In the genomic region with DNA sequence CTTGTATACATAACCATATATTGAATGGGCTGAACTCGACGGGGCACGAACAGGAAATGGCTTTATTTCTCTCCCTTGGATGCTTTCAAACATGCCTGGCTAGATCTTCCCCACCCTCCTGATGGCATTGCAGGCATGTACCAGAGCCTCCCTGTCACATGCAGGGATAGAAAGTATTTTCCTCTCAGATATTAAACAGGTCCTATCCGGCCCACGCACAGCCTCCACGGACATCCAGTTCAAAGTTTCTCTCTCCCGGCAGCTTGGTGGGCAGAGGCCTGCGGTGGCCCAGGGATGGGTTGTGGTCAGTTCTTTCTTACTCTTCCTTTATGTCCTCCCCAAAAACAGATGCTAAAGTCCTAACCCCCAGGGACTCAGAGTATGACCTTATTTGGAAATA, we compare ENCODE assay signal across 28 cellular contexts.
DNase-seq lines count a peak whose midpoint lies in the region; ATAC-seq and TF ChIP-seq lines count a peak whose summit lies in the region.
"Had no signal": no experiment of that assay in that cellular context is flagged by ENCODE, and none has a peak within 500 bp of the region (broad histone marks: within the 10 kb centered on the region; RNA-seq: fewer than 3 reads in every experiment).

No MANE protein-coding gene starts in this region.

- 72% methylated on average over 3 of the region's 8 CpGs; no CpG with 5 or more reads in 1 of the 2 experiments for WGBS in IMR-90 (ENCODE audit: extremely low coverage in 2 of 2, insufficient read length in 1 of 2), 2 experiments

- H2BK5ac ChIP-seq in IMR-90 (ENCODE audit: low read depth, low read length, poor library complexity, severe bottlenecking) = no peak overlapping the region

- dilution Hi-C loops in IMR-90 (cut with HindIII; ENCODE audit: low sequenced_read_pairs, unreplicated experiment) = no loop called here

- in situ Hi-C loops in IMR-90 (cut with MboI; ENCODE audit: low sequenced_read_pairs) = no loop called here

- CTCF ChIA-PET in IMR-90 (lab: Yijun Ruan, JAX) = no interaction called here

- POLR2A ChIA-PET in IMR-90 (lab: Charles Lee; ENCODE audit: unreplicated experiment) = no interaction called here

- no peak overlapping the region for H2AFZ ChIP-seq in IMR-90 (replicated peaks; ENCODE audit: low read length, poor library complexity)

- no peak overlapping the region for H2BK120ac ChIP-seq in IMR-90 (ENCODE audit: low read depth, low read length)

- H3K9me3 Mint-ChIP-seq in mesothelial cell of epicardium = no peaks in the 10 kb centered on the region
- no peaks in the 10 kb centered on the region for H3K9me3 Mint-ChIP-seq in stimulated activated naive B cell treated with anti-CD40 and anti-IgM and Interleukin-4, amounts not matched to agents 10 μg/mL and 1 μg/mL and 100 μg/mL, for 72 hours
- H3K9me3 Mint-ChIP-seq in chondrocyte (ENCODE audit: low read depth) = no peaks in the 10 kb centered on the region
- H3K9me3 Mint-ChIP-seq: activated T-helper 17 cell treated with anti-CD3 and anti-CD28 coated beads, Interleukin-2, amount 50 U/mL, for 72 hours; CD4-positive, alpha-beta T cell; naive thymus-derived CD8-positive, alpha-beta T cell; stimulated activated memory B cell treated with anti-CD40 and anti-IgM and Interleukin-4, amounts not matched to agents 10 μg/mL and 1 μg/mL and 100 μg/mL, for 72 hours had no signal

- H3K4me1 Mint-ChIP-seq in mesothelial cell of epicardium = peaks cover 52% of the 10 kb centered on the region
- no peaks in the 10 kb centered on the region for H3K4me1 Mint-ChIP-seq in stimulated activated naive B cell treated with anti-CD40 and anti-IgM and Interleukin-4, amounts not matched to agents 10 μg/mL and 1 μg/mL and 100 μg/mL, for 72 hours
- H3K4me1 Mint-ChIP-seq in chondrocyte (ENCODE audit: low read depth) = peaks cover 14% of the 10 kb centered on the region
- H3K4me1 Mint-ChIP-seq: activated T-helper 17 cell treated with anti-CD3 and anti-CD28 coated beads, Interleukin-2, amount 50 U/mL, for 72 hours; naive thymus-derived CD8-positive, alpha-beta T cell; stimulated activated memory B cell treated with anti-CD40 and anti-IgM and Interleukin-4, amounts not matched to agents 10 μg/mL and 1 μg/mL and 100 μg/mL, for 72 hours had no signal

- H3K56ac ChIP-seq in IMR-90 (ENCODE audit: extremely low read depth, insufficient read depth, low read length) = no peak overlapping the region

- no peak for TF ChIP-seq RAD21 in IMR-90 (IDR thresholded peaks at IDR 0.05; ENCODE audit: low read length)

- no peaks in the 10 kb centered on the region for H3K36me3 ChIP-seq in IMR-90 (ENCODE audit: control insufficient read depth, insufficient read depth, low read length)
- H3K36me3 ChIP-seq: heart right ventricle, lower lobe of right lung, upper lobe of left lung had no signal

- H2AK9ac ChIP-seq in IMR-90 (replicated peaks; ENCODE audit: low read depth, low read length, poor library complexity) = no peak overlapping the region

- H3K18ac ChIP-seq in IMR-90 (ENCODE audit: low read depth, low read length) = no peak overlapping the region

- H2AK5ac ChIP-seq in IMR-90 (ENCODE audit: low read depth, low read length) = peak overlapping the region; percentile 56; the same call in 1 of the 2 replicates

- DNase-seq in NCI-H2107 treated with DMSO at 0.1 percent for 48 hours (lab: John Stamatoyannopoulos, UW; ENCODE audit: unreplicated experiment) (peak; percentile 17), NCI-H2107 (lab: John Stamatoyannopoulos, UW) (no peak), IMR-90 (no peak), mesothelial cell of epicardium (ENCODE audit: low spot score in 2 of 2, unreplicated experiment in 2 of 2) (no peak), chondrocyte (ENCODE audit: low spot score) (no peak), islet precursor cell (no peak)
- DNase-seq in stimulated activated naive B cell treated with anti-CD40 and anti-IgM and Interleukin-4, amounts not matched to agents 10 μg/mL and 1 μg/mL and 100 μg/mL, for 72 hours = no peak
- no peak for DNase-seq in activated effector memory CD4-positive, alpha-beta T cell treated with Interleukin-2 at 50 U/mL for 16 hours
- DNase-seq: activated CD4-positive, alpha-beta T cell treated with anti-CD3 and anti-CD28 coated beads for 4 hours; activated CD8-positive, alpha-beta T cell treated with anti-CD3 and anti-CD28 coated beads, Interleukin-2, amount 10 ng/mL, durations not matched to agents 7 days and 5 days; activated naive CD4-positive, alpha-beta T cell treated with anti-CD3 and anti-CD28 coated beads, Interleukin-2, amount 50 U/mL, for 16 hours; body of pancreas; CD4-positive, alpha-beta T cell; cerebellar nuclear complex; DND-41; dorsolateral prefrontal cortex; heart right ventricle; Karpas-422; lower lobe of right lung; naive thymus-derived CD8-positive, alpha-beta T cell; NCI-H524 treated with DMSO at 0.1 percent for 48 hours; SIG-M5; substantia nigra; upper lobe of left lung had no signal

- no peak overlapping the region for H2BK15ac ChIP-seq in IMR-90 (ENCODE audit: low read depth, low read length)

- no peak overlapping the region for H3K9ac ChIP-seq in IMR-90 (ENCODE audit: low read depth, low read length)

- no peak overlapping the region for H3K4me3 ChIP-seq in IMR-90 (ENCODE audit: insufficient read depth, low read depth, low read length)
- H3K4me3 ChIP-seq: body of pancreas, dorsolateral prefrontal cortex, heart right ventricle, lower lobe of right lung, skin epidermis, upper lobe of left lung had no signal

- no peaks in the 10 kb centered on the region for H4K20me1 ChIP-seq in IMR-90 (ENCODE audit: insufficient read depth, low read length)

- H2BK20ac ChIP-seq in IMR-90 (ENCODE audit: low read depth, low read length) = peak overlapping the region; percentile 22; the same call in 1 of the 2 replicates

- H3K27me3 Mint-ChIP-seq in mesothelial cell of epicardium (ENCODE audit: low read depth) (no peaks in the 10 kb centered on the region), chondrocyte (ENCODE audit: low read depth) (peaks cover 10% of the 10 kb centered on the region)
- peaks cover 0 to 12% of the 10 kb centered on the region in 2 donors for H3K27me3 Mint-ChIP-seq in stimulated activated naive B cell treated with anti-CD40 and anti-IgM and Interleukin-4, amounts not matched to agents 10 μg/mL and 1 μg/mL and 100 μg/mL, for 72 hours
- H3K27me3 Mint-ChIP-seq: activated T-helper 17 cell treated with anti-CD3 and anti-CD28 coated beads, Interleukin-2, amount 50 U/mL, for 72 hours had no signal

- H3K9me3 ChIP-seq in IMR-90 (ENCODE audit: control insufficient read depth, insufficient read depth, low read length) = no peaks in the 10 kb centered on the region
- H3K9me3 ChIP-seq: body of pancreas, heart right ventricle, lower lobe of right lung, upper lobe of left lung had no signal

- H3K14ac ChIP-seq in IMR-90 (replicated peaks; ENCODE audit: low read depth, low read length) = no peak overlapping the region

- H3K23ac ChIP-seq in IMR-90 (ENCODE audit: low read depth, low read length) = no peak overlapping the region

- no peak overlapping the region for H4K91ac ChIP-seq in IMR-90 (ENCODE audit: insufficient read depth, low read depth, low read length)

- H3K27ac Mint-ChIP-seq in mesothelial cell of epicardium (peak overlapping the region; percentile 56), chondrocyte (ENCODE audit: unreplicated experiment) (no peak overlapping the region)
- H3K27ac Mint-ChIP-seq in stimulated activated naive B cell treated with anti-CD40 and anti-IgM and Interleukin-4, amounts not matched to agents 10 μg/mL and 1 μg/mL and 100 μg/mL, for 72 hours = peak overlapping the region; percentile 78
- H3K27ac Mint-ChIP-seq: activated CD8-positive, alpha-beta T cell treated with anti-CD3 and anti-CD28 coated beads, Interleukin-2, amount 10 ng/mL, durations not matched to agents 7 days and 5 days; activated T-helper 17 cell treated with anti-CD3 and anti-CD28 coated beads, Interleukin-2, amount 50 U/mL, for 72 hours; CD4-positive, alpha-beta T cell; naive thymus-derived CD8-positive, alpha-beta T cell; stimulated activated memory B cell treated with anti-CD40 and anti-IgM and Interleukin-4, amounts not matched to agents 10 μg/mL and 1 μg/mL and 100 μg/mL, for 72 hours had no signal

- no peaks in the 10 kb centered on the region for H3K79me1 ChIP-seq in IMR-90 (ENCODE audit: low read depth in 1 of 2, low read length in 2 of 2)

- H3K9me1 ChIP-seq in IMR-90 (ENCODE audit: insufficient read depth, low read length) = peaks cover 15% of the 10 kb centered on the region

- intact Hi-C loops in IMR-90 (cut with micrococcal nuclease) = no loop called here

- no peak overlapping the region for H3K4ac ChIP-seq in IMR-90 (ENCODE audit: low read depth, low read length)

- H4K8ac ChIP-seq in IMR-90 (ENCODE audit: low read depth in 2 of 2, low read length in 2 of 2) = no peak overlapping the region

- no TSS peak for BruUV-seq in IMR-90 (replicated peaks; lab: Mats Ljungman, UMichigan)

- no peak for ATAC-seq in IMR-90 (ENCODE audit: low read depth)
- ATAC-seq in stimulated activated naive B cell treated with anti-CD40 and anti-IgM and Interleukin-4, amounts not matched to agents 10 μg/mL and 1 μg/mL and 100 μg/mL, for 72 hours (replicated peaks) = no peak
- ATAC-seq: activated CD8-positive, alpha-beta T cell treated with anti-CD3 and anti-CD28 coated beads, Interleukin-2, amount 10 ng/mL, durations not matched to agents 7 days and 5 days; activated T-helper 17 cell treated with anti-CD3 and anti-CD28 coated beads, Interleukin-2, amount 50 U/mL, for 72 hours; body of pancreas; lower lobe of right lung; naive thymus-derived CD8-positive, alpha-beta T cell; stimulated activated memory B cell treated with anti-CD40 and anti-IgM and Interleukin-4, amounts not matched to agents 10 μg/mL and 1 μg/mL and 100 μg/mL, for 72 hours had no signal

- no peak overlapping the region for H4K5ac ChIP-seq in IMR-90 (ENCODE audit: low read depth, low read length)

- no peaks in the 10 kb centered on the region for H3K27me3 ChIP-seq in IMR-90 (ENCODE audit: control insufficient read depth, insufficient read depth, low read length)
- H3K27me3 ChIP-seq: body of pancreas, dorsolateral prefrontal cortex, heart right ventricle, upper lobe of left lung had no signal

- H3K4me3 Mint-ChIP-seq in mesothelial cell of epicardium (no peak overlapping the region), chondrocyte (ENCODE audit: unreplicated experiment) (no peak overlapping the region)
- H3K4me3 Mint-ChIP-seq in stimulated activated naive B cell treated with anti-CD40 and anti-IgM and Interleukin-4, amounts not matched to agents 10 μg/mL and 1 μg/mL and 100 μg/mL, for 72 hours = no peak overlapping the region
- H3K4me3 Mint-ChIP-seq: activated CD8-positive, alpha-beta T cell treated with anti-CD3 and anti-CD28 coated beads, Interleukin-2, amount 10 ng/mL, durations not matched to agents 7 days and 5 days; activated T-helper 17 cell treated with anti-CD3 and anti-CD28 coated beads, Interleukin-2, amount 50 U/mL, for 72 hours; CD4-positive, alpha-beta T cell; naive thymus-derived CD8-positive, alpha-beta T cell; stimulated activated memory B cell treated with anti-CD40 and anti-IgM and Interleukin-4, amounts not matched to agents 10 μg/mL and 1 μg/mL and 100 μg/mL, for 72 hours had no signal

- TF ChIP-seq CTCF in IMR-90 (conservative IDR thresholded peaks at IDR 0.05; ENCODE audit: low read depth, low read length) (no peak), mesothelial cell of epicardium (IDR thresholded peaks at IDR 0.05; ENCODE audit: unreplicated experiment) (no peak), chondrocyte (IDR thresholded peaks at IDR 0.05) (no peak)

- H3K4me2 ChIP-seq in IMR-90 (ENCODE audit: low read depth, low read length) = no peak overlapping the region

- H3K4me1 ChIP-seq in IMR-90 (ENCODE audit: control insufficient read depth, insufficient read depth, low read length) = peaks cover 14% of the 10 kb centered on the region

- H3K36me3 Mint-ChIP-seq in mesothelial cell of epicardium = no peaks in the 10 kb centered on the region
- no peaks in the 10 kb centered on the region for H3K36me3 Mint-ChIP-seq in stimulated activated naive B cell treated with anti-CD40 and anti-IgM and Interleukin-4, amounts not matched to agents 10 μg/mL and 1 μg/mL and 100 μg/mL, for 72 hours
- no peaks in the 10 kb centered on the region for H3K36me3 Mint-ChIP-seq in chondrocyte (ENCODE audit: low read depth)
- H3K36me3 Mint-ChIP-seq: naive thymus-derived CD8-positive, alpha-beta T cell; stimulated activated memory B cell treated with anti-CD40 and anti-IgM and Interleukin-4, amounts not matched to agents 10 μg/mL and 1 μg/mL and 100 μg/mL, for 72 hours had no signal

- no peak for TF ChIP-seq POLR2A in IMR-90 (IDR thresholded peaks at IDR 0.05; ENCODE audit: low read depth, low read length)

- no peak overlapping the region for H3K27ac ChIP-seq in IMR-90 (ENCODE audit: insufficient read depth, low read length)
- H3K27ac ChIP-seq: body of pancreas, dorsolateral prefrontal cortex, heart right ventricle, lower lobe of right lung, skin epidermis, upper lobe of left lung, VCaP had no signal
